ENCODE assay signal across 8 cellular contexts in the genomic region with DNA sequence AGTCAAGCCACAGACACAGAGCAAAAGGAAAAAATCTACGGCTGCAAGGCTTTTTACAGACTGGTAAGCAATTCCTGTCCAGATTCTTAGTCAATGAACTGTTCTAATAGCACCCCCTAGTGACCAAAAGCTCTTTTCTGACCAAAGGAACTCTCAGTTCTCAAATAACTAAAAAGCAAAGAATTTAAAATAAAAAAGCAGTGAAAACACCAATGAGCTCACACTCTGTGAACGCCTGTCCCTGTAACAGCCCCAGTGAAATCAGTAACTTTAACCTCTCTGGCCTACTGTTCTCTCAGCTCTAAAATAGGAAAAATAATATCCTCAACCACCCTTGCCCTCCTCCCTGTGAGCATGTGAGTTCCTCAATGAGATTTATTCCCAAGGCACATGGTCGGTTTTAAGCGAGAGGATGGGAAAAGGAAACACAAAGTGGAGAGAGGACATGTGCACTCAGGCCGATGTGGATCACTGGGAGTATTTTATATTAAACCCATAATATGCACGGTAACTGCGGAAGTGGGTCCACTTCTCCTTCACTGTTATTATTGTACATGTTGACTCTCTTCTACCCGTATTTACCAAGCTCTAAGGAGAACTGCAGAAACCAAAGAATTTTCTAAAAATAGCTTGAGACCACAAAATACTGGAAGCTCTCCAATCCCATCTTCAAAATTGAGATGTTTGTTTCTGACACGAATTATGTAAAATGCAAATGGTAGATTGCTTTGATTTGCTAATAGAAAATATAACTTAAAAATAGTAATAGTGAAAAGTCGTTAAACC.
DNase-seq lines count a peak whose midpoint lies in the region; ATAC-seq, FAIRE-seq and TF ChIP-seq lines count a peak whose summit lies in the region.

No MANE protein-coding gene starts in this region.

- CTCF ChIA-PET in CD8-positive, alpha-beta T cell (lab: Charles Lee): interaction anchor here (0.5 to 3.3 kb wide), 29 partner anchors 10 to 1587 kb away, joined by 3 to 30 read pairs (median 3); no protein-coding TSS in a partner anchor

- peak overlapping the region; percentile 29 for H3K9ac ChIP-seq in astrocyte (ENCODE audit: low read length)

- POLR2A ChIA-PET in CD8-positive, alpha-beta T cell (lab: Charles Lee): interaction anchor here (1.4 kb wide), 1 partner anchor 16 kb away, joined by 3 read pairs; no protein-coding TSS in a partner anchor

- no peaks in the 10 kb centered on the region for H3K27me3 ChIP-seq in CD8-positive, alpha-beta T cell (ENCODE audit: insufficient read depth, low read length)
- H3K27me3 ChIP-seq in astrocyte (ENCODE audit: insufficient read depth, low read length) (no peaks in the 10 kb centered on the region), iPS DF 6.9 (ENCODE audit: control insufficient read depth, insufficient read depth, low read length) (no peaks in the 10 kb centered on the region; the same call in 1 of the 2 replicates), spleen (replicated peaks in 1 of 7) (no peaks in the 10 kb centered on the region)

- H2AFZ ChIP-seq in astrocyte (ENCODE audit: low read depth, low read length): no peak overlapping the region

- no peak overlapping the region for H3K4me3 ChIP-seq in CD8-positive, alpha-beta T cell (ENCODE audit: low read depth, low read length)
- no peak overlapping the region for H3K4me3 ChIP-seq in astrocyte (ENCODE audit: insufficient read depth, low read depth, low read length)
- H3K4me3 ChIP-seq in iPS DF 6.9 (ENCODE audit: low read length): no peak overlapping the region
- no peak overlapping the region for H3K4me3 ChIP-seq in spleen

- H3K4me1 ChIP-seq in CD8-positive, alpha-beta T cell (ENCODE audit: insufficient read depth, low read length): no peaks in the 10 kb centered on the region
- H3K4me1 ChIP-seq in astrocyte (ENCODE audit: insufficient read depth, low read length): peaks cover 3% of the 10 kb centered on the region
- H3K4me1 ChIP-seq in iPS DF 6.9 (ENCODE audit: control insufficient read depth, insufficient read depth, low read length): no peaks in the 10 kb centered on the region; the same call in 1 of the 2 replicates
- peaks cover 0 to 16% (median 8%) of the 10 kb centered on the region in 6 donors for H3K4me1 ChIP-seq in spleen

- H3K36me3 ChIP-seq in CD8-positive, alpha-beta T cell (ENCODE audit: insufficient read depth, low read length): peaks cover 14% of the 10 kb centered on the region
- H3K36me3 ChIP-seq in astrocyte (ENCODE audit: insufficient read depth, low read length) (peaks cover 11% of the 10 kb centered on the region), iPS DF 6.9 (ENCODE audit: control insufficient read depth, insufficient read depth, low read length) (no peaks in the 10 kb centered on the region), spleen (peaks cover 0 to 50% (median 5%) of the 10 kb centered on the region in 6 donors)

- H3K79me2 ChIP-seq in astrocyte (ENCODE audit: insufficient read depth, low read length): no peaks in the 10 kb centered on the region

- H4K20me1 ChIP-seq in astrocyte (ENCODE audit: insufficient read depth, low read length): peaks cover 3% of the 10 kb centered on the region

- TF ChIP-seq CTCF in CD8-positive, alpha-beta T cell (IDR thresholded peaks at IDR 0.05): peak; percentile 54
- TF ChIP-seq CTCF in astrocyte (IDR thresholded peaks at IDR 0.05; ENCODE audit: insufficient read depth, low read depth, low read length) (peak; percentile 83), spleen (IDR thresholded peaks at IDR 0.05 in 8 of 11, conservative IDR thresholded peaks at IDR 0.05 in 3 of 11) (peak; percentile 19 to 76 (median 52))

- WGBS in iPS DF 6.9 (ENCODE audit: insufficient coverage, insufficient read length): no CpG with 5 or more reads among the region's 10 CpGs
- WGBS in spleen, 5 donors: 31 to 46% (median 33%) methylated on average over 10 of the region's 10 CpGs

- peaks cover 24% of the 10 kb centered on the region for H3K36me3 Mint-ChIP-seq in CD8-positive, alpha-beta T cell
- peaks cover 11% of the 10 kb centered on the region for H3K36me3 Mint-ChIP-seq in astrocyte (ENCODE audit: low read depth, unreplicated experiment)

- peak in 1 of 7 experiments; percentile 8 for DNase-seq in CD8-positive, alpha-beta T cell
- peak; percentile 42 to 72 for DNase-seq in NCI-H446 (lab: John Stamatoyannopoulos, UW)
- DNase-seq in astrocyte (ENCODE audit: low read depth): peak; percentile 51
- peak; percentile 63 for DNase-seq in iPS DF 6.9 (ENCODE audit: low read depth, low spot score)
- no peak for DNase-seq in spleen
- DNase-seq in activated naive CD4-positive, alpha-beta T cell treated with anti-CD3 and anti-CD28 coated beads, Interleukin-2, amount 50 U/mL, for 16 hours: no peak

- no peak for TF ChIP-seq POLR2A in spleen (IDR thresholded peaks at IDR 0.05)

- H3K27me3 Mint-ChIP-seq in CD8-positive, alpha-beta T cell (ENCODE audit: low read depth): no peaks in the 10 kb centered on the region
- H3K27me3 Mint-ChIP-seq in astrocyte (ENCODE audit: low read depth, unreplicated experiment): no peaks in the 10 kb centered on the region

- H3K9me3 Mint-ChIP-seq in CD8-positive, alpha-beta T cell: no peaks in the 10 kb centered on the region
- H3K9me3 Mint-ChIP-seq in astrocyte (ENCODE audit: unreplicated experiment): no peaks in the 10 kb centered on the region

- H3K4me1 Mint-ChIP-seq in CD8-positive, alpha-beta T cell (ENCODE audit: low read depth): no peaks in the 10 kb centered on the region
- no peaks in the 10 kb centered on the region for H3K4me1 Mint-ChIP-seq in astrocyte (ENCODE audit: low read depth, unreplicated experiment)

- no peak for ATAC-seq in CD8-positive, alpha-beta T cell
- ATAC-seq in GM18867 (IDR thresholded peaks at IDR 0.05; ENCODE audit: unreplicated experiment): peak; percentile 75
- ATAC-seq in HG03175 (IDR thresholded peaks at IDR 0.05; ENCODE audit: unreplicated experiment): peak; percentile 72

- no peaks in the 10 kb centered on the region for H3K9me3 ChIP-seq in CD8-positive, alpha-beta T cell (ENCODE audit: low read length)
- H3K9me3 ChIP-seq in astrocyte (ENCODE audit: insufficient read depth, low read depth, low read length) (no peaks in the 10 kb centered on the region), iPS DF 6.9 (ENCODE audit: control insufficient read depth, insufficient read depth, low read length) (no peaks in the 10 kb centered on the region), spleen (no peaks in the 10 kb centered on the region)

- FAIRE-seq in astrocyte (lab: Jason Lieb, UNC): no peak

- no peak overlapping the region for H3K4me3 Mint-ChIP-seq in CD8-positive, alpha-beta T cell
- no peak overlapping the region for H3K4me3 Mint-ChIP-seq in astrocyte (ENCODE audit: unreplicated experiment)

- H3K27ac ChIP-seq in CD8-positive, alpha-beta T cell (ENCODE audit: low read depth, low read length): no peak overlapping the region
- H3K27ac ChIP-seq in astrocyte (ENCODE audit: low read depth, low read length) (peak overlapping the region; percentile 4), iPS DF 6.9 (ENCODE audit: low read length) (no peak overlapping the region), spleen (peak overlapping the region in 3 of 8 donors; percentile 4 to 28 (median 24))

- peak overlapping the region; percentile 16 for H3K4me2 ChIP-seq in astrocyte (ENCODE audit: low read length)

- no peak overlapping the region for H3K27ac Mint-ChIP-seq in CD8-positive, alpha-beta T cell
- H3K27ac Mint-ChIP-seq in astrocyte (ENCODE audit: unreplicated experiment): no peak overlapping the region

- intact Hi-C loops in CD8-positive, alpha-beta T cell (cut with DNase I, micrococcal nuclease): loop anchor here in 1 of 2 experiments (1.0 to 5.0 kb wide), 2 partner anchors 1417 to 1580 kb away; no protein-coding TSS in a partner anchor
- intact Hi-C loops in spleen (cut with DNase I; ENCODE audit: low total_unique reads): loop anchor here (5.0 kb wide), 1 partner anchor 1587 kb away; no protein-coding TSS in a partner anchor

Comparison
In these comparisons a context has a peak if more than half of its experiments do, and no peak if none do; other contexts are left out.
1. DNase-seq: peak in NCI-H446 (2 of 2), astrocyte (single experiment) and iPS DF 6.9 (single experiment); none in spleen (single experiment) and activated naive CD4-positive, alpha-beta T cell treated with anti-CD3 and anti-CD28 coated beads, Interleukin-2, amount 50 U/mL, for 16 hours (single experiment).
2. Peak in every context shown above with its lines, with median percentiles within 50 percentile points of each other: CTCF ChIP-seq.